In genomic region chr13:95153647-95154405, GRCh38 we compare ENCODE assay signal across 13 cellular contexts.
DNase-seq lines count a peak whose midpoint lies in the region; ATAC-seq, FAIRE-seq and TF ChIP-seq lines count a peak whose summit lies in the region.
"Had no signal": no experiment of that assay in that cellular context is flagged by ENCODE, and none has a peak within 500 bp of the region (broad histone marks: within the 10 kb centered on the region; RNA-seq: fewer than 3 reads in every experiment).

No MANE protein-coding gene starts in this region.

- dilution Hi-C loops in IMR-90 (cut with HindIII; ENCODE audit: low sequenced_read_pairs, unreplicated experiment): no loop called here

- FAIRE-seq in A549 (lab: Jason Lieb, UNC): no peak

- TF ChIP-seq CTCF in A549 (IDR thresholded peaks at IDR 0.05) (no peak), IMR-90 (conservative IDR thresholded peaks at IDR 0.05; ENCODE audit: low read depth, low read length) (no peak), WTC11 (IDR thresholded peaks at IDR 0.05) (no peak), fibroblast of pulmonary artery (IDR thresholded peaks at IDR 0.05; ENCODE audit: low read length, missing control alignments) (no peak)

- H2BK20ac ChIP-seq in IMR-90 (ENCODE audit: low read depth, low read length): no peak overlapping the region

- H2AK5ac ChIP-seq in IMR-90 (ENCODE audit: low read depth, low read length): no peak overlapping the region

- H2AK9ac ChIP-seq in IMR-90 (replicated peaks; ENCODE audit: low read depth, low read length, poor library complexity): no peak overlapping the region

- H3K27me3 ChIP-seq in IMR-90 (ENCODE audit: control insufficient read depth, insufficient read depth, low read length): no peaks in the 10 kb centered on the region

- H3K4me2 ChIP-seq in A549: peak overlapping the region; percentile 43
- H3K4me2 ChIP-seq in IMR-90 (ENCODE audit: low read depth, low read length): no peak overlapping the region

- TF ChIP-seq RAD21 in A549 (conservative IDR thresholded peaks at IDR 0.05 in 1 of 2, IDR thresholded peaks at IDR 0.05 in 1 of 2): no peak
- no peak for TF ChIP-seq RAD21 in IMR-90 (IDR thresholded peaks at IDR 0.05; ENCODE audit: low read length)

- no peak overlapping the region for H3K56ac ChIP-seq in IMR-90 (ENCODE audit: extremely low read depth, insufficient read depth, low read length)

- no peak overlapping the region for H3K9ac ChIP-seq in IMR-90 (ENCODE audit: low read depth, low read length)

- no peaks in the 10 kb centered on the region for H3K9me3 Mint-ChIP-seq in WTC11
- H3K9me3 Mint-ChIP-seq in activated naive CD4-positive, alpha-beta T cell treated with anti-CD3 and anti-CD28 coated beads, Interleukin-2, amount 10 ng/mL, durations not matched to agents 7 days and 5 days: no peaks in the 10 kb centered on the region
- H3K9me3 Mint-ChIP-seq: T-helper 1 cell treated with Interleukin-12 subunit alpha and Interleukin-12 subunit beta and Interleukin-4 antibody, amounts not matched to agents 30 μg/mL and 1 μg/mL, for 36 hours had no signal

- no peak for DNase-seq in A549 (ENCODE audit: low read depth in 1 of 2, low spot score in 1 of 2)
- peak; percentile 21 for DNase-seq in IMR-90
- DNase-seq in WTC11 (ENCODE audit: low spot score): no peak
- peak; percentile 64 for DNase-seq in fibroblast of pulmonary artery (ENCODE audit: low read depth)
- no peak for DNase-seq in KBM-7
- no peak for DNase-seq in activated naive CD4-positive, alpha-beta T cell treated with anti-CD3 and anti-CD28 coated beads, Interleukin-2, amount 10 ng/mL, durations not matched to agents 7 days and 5 days
- DNase-seq: anterior cingulate cortex, kidney glomerular epithelial cell, nucleus accumbens had no signal

- peaks cover 7 to 14% of the 10 kb centered on the region in 2 experiments; a peak in 2 of 4 replicates for H3K79me1 ChIP-seq in IMR-90 (ENCODE audit: low read depth in 1 of 2, low read length in 2 of 2)

- in situ Hi-C loops in IMR-90 (cut with MboI; ENCODE audit: low sequenced_read_pairs): no loop called here
- in situ Hi-C loops in KBM-7 (cut with MboI; ENCODE audit: low pct_unique_long_range_greater_than_20kb, low sequenced_read_pairs): no loop called here

- POLR2A ChIA-PET in A549 (lab: Yijun Ruan, JAX): interaction anchor here (1.6 kb wide), 1 partner anchor 186 kb away, joined by 6 read pairs; no protein-coding TSS in a partner anchor
- POLR2A ChIA-PET in IMR-90 (lab: Charles Lee; ENCODE audit: unreplicated experiment): no interaction called here
- POLR2A ChIA-PET in WTC11 (lab: Charles Lee): no interaction called here

- intact Hi-C loops in IMR-90 (cut with micrococcal nuclease): no loop called here

- no peak overlapping the region for H4K5ac ChIP-seq in IMR-90 (ENCODE audit: low read depth, low read length)

- ATAC-seq in A549: no peak
- no peak for ATAC-seq in IMR-90 (ENCODE audit: low read depth)
- ATAC-seq in WTC11: peak; percentile 38; the same call in 1 of the 2 replicates
- no peak for ATAC-seq in GM21825 (IDR thresholded peaks at IDR 0.05; ENCODE audit: unreplicated experiment)
- no peak for ATAC-seq in GM21390 (IDR thresholded peaks at IDR 0.05; ENCODE audit: unreplicated experiment)
- ATAC-seq: HCT116 had no signal

- no peak overlapping the region for H2BK5ac ChIP-seq in IMR-90 (ENCODE audit: low read depth, low read length, poor library complexity, severe bottlenecking)

- H3K4me1 ChIP-seq in A549 (peaks cover 64% of the 10 kb centered on the region), IMR-90 (ENCODE audit: control insufficient read depth, insufficient read depth, low read length) (0 out of 2 replicates have a peak, but pooled peaks cover 3% of the 10 kb centered on the region)

- no peak overlapping the region for H2AFZ ChIP-seq in IMR-90 (replicated peaks; ENCODE audit: low read length, poor library complexity)

- peaks cover 20% of the 10 kb centered on the region for H3K36me3 ChIP-seq in IMR-90 (ENCODE audit: control insufficient read depth, insufficient read depth, low read length)

- H3K4me1 Mint-ChIP-seq in WTC11: peaks cover 41% of the 10 kb centered on the region
- H3K4me1 Mint-ChIP-seq in activated naive CD4-positive, alpha-beta T cell treated with anti-CD3 and anti-CD28 coated beads, Interleukin-2, amount 10 ng/mL, durations not matched to agents 7 days and 5 days: no peaks in the 10 kb centered on the region

- no peaks in the 10 kb centered on the region for H3K36me3 Mint-ChIP-seq in WTC11
- no peaks in the 10 kb centered on the region for H3K36me3 Mint-ChIP-seq in activated naive CD4-positive, alpha-beta T cell treated with anti-CD3 and anti-CD28 coated beads, Interleukin-2, amount 10 ng/mL, durations not matched to agents 7 days and 5 days

- 43% methylated on average over 7 of the region's 7 CpGs for whole genome bisulfite sequencing in A549 (ENCODE audit: missing lambda C conversion rate)
- no CpG with 5 or more reads among the region's 7 CpGs for WGBS in IMR-90 (ENCODE audit: extremely low coverage in 2 of 2, insufficient read length in 1 of 2), 2 experiments

- no peak overlapping the region for H3K4ac ChIP-seq in IMR-90 (ENCODE audit: low read depth, low read length)

- H3K4me3 Mint-ChIP-seq in WTC11: peak overlapping the region; percentile 30; the same call in 1 of the 2 replicates
- no peak overlapping the region for H3K4me3 Mint-ChIP-seq in activated naive CD4-positive, alpha-beta T cell treated with anti-CD3 and anti-CD28 coated beads, Interleukin-2, amount 10 ng/mL, durations not matched to agents 7 days and 5 days
- H3K4me3 Mint-ChIP-seq: T-helper 1 cell treated with Interleukin-12 subunit alpha and Interleukin-12 subunit beta and Interleukin-4 antibody, amounts not matched to agents 30 μg/mL and 1 μg/mL, for 36 hours had no signal

- H2BK15ac ChIP-seq in IMR-90 (ENCODE audit: low read depth, low read length): no peak overlapping the region

- H4K91ac ChIP-seq in IMR-90 (ENCODE audit: insufficient read depth, low read depth, low read length): no peak overlapping the region

- no peak for TF ChIP-seq POLR2A in A549 (IDR thresholded peaks at IDR 0.05; ENCODE audit: low read length)
- TF ChIP-seq POLR2A in IMR-90 (IDR thresholded peaks at IDR 0.05; ENCODE audit: low read depth, low read length): no peak

- H4K8ac ChIP-seq in IMR-90 (ENCODE audit: low read depth in 2 of 2, low read length in 2 of 2): no peak overlapping the region

- no peak overlapping the region for H3K4me3 ChIP-seq in A549
- H3K4me3 ChIP-seq in IMR-90 (ENCODE audit: insufficient read depth, low read depth, low read length): no peak overlapping the region
- H3K4me3 ChIP-seq in fibroblast of pulmonary artery (replicated peaks; ENCODE audit: low read depth, low read length): peak overlapping the region; percentile 9

- no peak overlapping the region for H3K14ac ChIP-seq in IMR-90 (replicated peaks; ENCODE audit: low read depth, low read length)

- no peak overlapping the region for H2BK120ac ChIP-seq in IMR-90 (ENCODE audit: low read depth, low read length)

- no TSS peak for BruUV-seq in IMR-90 (replicated peaks; lab: Mats Ljungman, UMichigan)

- H3K9me3 ChIP-seq in A549 (no peaks in the 10 kb centered on the region), IMR-90 (ENCODE audit: control insufficient read depth, insufficient read depth, low read length) (no peaks in the 10 kb centered on the region)

- H4K20me1 ChIP-seq in IMR-90 (ENCODE audit: insufficient read depth, low read length): no peaks in the 10 kb centered on the region

- no peak overlapping the region for H3K23ac ChIP-seq in IMR-90 (ENCODE audit: low read depth, low read length)

- H3K27ac ChIP-seq in A549 (peak overlapping the region; percentile 51 to 73), IMR-90 (ENCODE audit: insufficient read depth, low read length) (no peak overlapping the region)

- H3K9me1 ChIP-seq in IMR-90 (ENCODE audit: insufficient read depth, low read length): no peaks in the 10 kb centered on the region

- CTCF ChIA-PET in A549 (lab: Yijun Ruan, JAX): interaction anchor here (0.6 to 4.8 kb wide), 7 partner anchors 11 to 494 kb away, joined by 3 to 31 read pairs (median 7); no protein-coding TSS in a partner anchor
- CTCF ChIA-PET in IMR-90 (lab: Yijun Ruan, JAX): interaction anchor here (0.6 kb wide), 1 partner anchor 251 kb away, joined by 3 read pairs; no protein-coding TSS in a partner anchor
- CTCF ChIA-PET in WTC11 (lab: Charles Lee): interaction anchor here (0.8 to 3.3 kb wide), 3 partner anchors 35 to 493 kb away, joined by 3 to 12 read pairs (median 6); no protein-coding TSS in a partner anchor
- CTCF ChIA-PET in activated naive CD4-positive, alpha-beta T cell treated with anti-CD3 and anti-CD28 coated beads, Interleukin-2, amount 10 ng/mL, durations not matched to agents 7 days and 5 days (lab: Charles Lee): interaction anchor here (1.3 kb wide), 1 partner anchor 36 kb away, joined by 3 read pairs; no protein-coding TSS in a partner anchor

- H3K18ac ChIP-seq in IMR-90 (ENCODE audit: low read depth, low read length): no peak overlapping the region

- no peak for TF ChIP-seq EP300 in A549 (IDR thresholded peaks at IDR 0.05)

- H3K27ac Mint-ChIP-seq in WTC11: no peak overlapping the region
- no peak overlapping the region for H3K27ac Mint-ChIP-seq in activated naive CD4-positive, alpha-beta T cell treated with anti-CD3 and anti-CD28 coated beads, Interleukin-2, amount 10 ng/mL, durations not matched to agents 7 days and 5 days
- H3K27ac Mint-ChIP-seq: T-helper 1 cell treated with Interleukin-12 subunit alpha and Interleukin-12 subunit beta and Interleukin-4 antibody, amounts not matched to agents 30 μg/mL and 1 μg/mL, for 36 hours had no signal

- peaks cover 25% of the 10 kb centered on the region for H3K27me3 Mint-ChIP-seq in WTC11 (ENCODE audit: low read depth)
- no peaks in the 10 kb centered on the region for H3K27me3 Mint-ChIP-seq in activated naive CD4-positive, alpha-beta T cell treated with anti-CD3 and anti-CD28 coated beads, Interleukin-2, amount 10 ng/mL, durations not matched to agents 7 days and 5 days

TF ChIP-seq in A549, 52 proteins besides CTCF, POLR2A, EP300 and RAD21 (continues in another document):
- no peak for TF ChIP-seq ZNF302 (CRISPR knock-in tag; IDR thresholded peaks at IDR 0.05)
- no peak for TF ChIP-seq CHD2 (IDR thresholded peaks at IDR 0.05; ENCODE audit: low read length, partially characterized antibody)
- TF ChIP-seq CEBPB (IDR thresholded peaks at IDR 0.05): peak in 1 of 2 experiments; percentile 29; a peak in 1 of 4 replicates

TF ChIP-seq in IMR-90, 13 proteins besides CTCF, POLR2A, EP300 and RAD21:
- TF ChIP-seq CEBPB (IDR thresholded peaks at IDR 0.05; ENCODE audit: low read depth, low read length) (peak; percentile 56), MAFK (IDR thresholded peaks at IDR 0.05; ENCODE audit: low read depth, low read length) (no peak)

TF ChIP-seq in WTC11, 78 proteins besides CTCF, POLR2A, EP300 and RAD21 (continues in another document):
- TF ChIP-seq PREB (CRISPR knock-in tag; IDR thresholded peaks at IDR 0.05; ENCODE audit: borderline replicate concordance): no peak

Comparison
In these comparisons a context has a peak if more than half of its experiments do, and no peak if none do; other contexts are left out.
1. DNase-seq: peak in IMR-90 (single experiment) and fibroblast of pulmonary artery (single experiment); none in A549 (0 of 2), WTC11 (single experiment), KBM-7 (single experiment) and activated naive CD4-positive, alpha-beta T cell treated with anti-CD3 and anti-CD28 coated beads, Interleukin-2, amount 10 ng/mL, durations not matched to agents 7 days and 5 days (single experiment).